6 cellular contexts compared by ENCODE assay signal in genomic region chr17:82696916-82697807, GRCh38. TPM values are rescaled to one million over a fixed set of nuclear protein-coding genes. Genes with fewer than 3 reads are reported as not detected.
DNase-seq lines count a peak whose midpoint lies in the region; ATAC-seq and FAIRE-seq lines count a peak whose summit lies in the region.

No MANE protein-coding gene starts in this region.

- peaks cover 8% of the 10 kb centered on the region for H3K27me3 Mint-ChIP-seq in activated naive CD8-positive, alpha-beta T cell treated with anti-CD3 and anti-CD28 coated beads for 36 hours

- DNase-seq in activated naive CD8-positive, alpha-beta T cell treated with anti-CD3 and anti-CD28 coated beads for 36 hours = peak; percentile 50
- no peak for DNase-seq in HCEC 1CT
- DNase-seq in GM19239 (ENCODE audit: insufficient read length, low spot score) = no peak

- H3K36me3 Mint-ChIP-seq in activated naive CD8-positive, alpha-beta T cell treated with anti-CD3 and anti-CD28 coated beads for 36 hours = peaks cover 8% of the 10 kb centered on the region

- FAIRE-seq in GM19239 (lab: Jason Lieb, UNC) = no peak

- H3K4me1 ChIP-seq in ES-I3 (ENCODE audit: insufficient read depth, low read length) (peaks cover 4% of the 10 kb centered on the region; the same call in 1 of the 2 replicates), mucosa of rectum (ENCODE audit: control insufficient read depth in 2 of 2, insufficient read depth in 2 of 2, low read length in 2 of 2) (peaks cover 23 to 27% of the 10 kb centered on the region in 2 donors)

- H3K4me3 ChIP-seq in mucosa of rectum (ENCODE audit: low read length in 2 of 2) = peak overlapping the region; percentile 70 to 75

- peak overlapping the region in 1 of 2 donors; percentile 38 for H3K27ac ChIP-seq in mucosa of rectum (ENCODE audit: low read depth in 2 of 2, low read length in 2 of 2)

- peak overlapping the region; percentile 45; the same call in 1 of the 2 replicates for H3K9ac ChIP-seq in ES-I3 (ENCODE audit: low read depth, low read length)
- peak overlapping the region; percentile 60 to 66 for H3K9ac ChIP-seq in mucosa of rectum (ENCODE audit: low read depth in 1 of 2, low read length in 2 of 2)

- peak overlapping the region; percentile 25 for H3K4me3 Mint-ChIP-seq in activated naive CD8-positive, alpha-beta T cell treated with anti-CD3 and anti-CD28 coated beads for 36 hours

- peaks cover 13% of the 10 kb centered on the region for H3K9me3 Mint-ChIP-seq in activated naive CD8-positive, alpha-beta T cell treated with anti-CD3 and anti-CD28 coated beads for 36 hours

- peaks cover 6% of the 10 kb centered on the region; the same call in 1 of the 2 replicates for H3K9me3 ChIP-seq in ES-I3 (ENCODE audit: control insufficient read depth, insufficient read depth, low read length)
- H3K9me3 ChIP-seq in mucosa of rectum (ENCODE audit: control insufficient read depth in 2 of 2, low read length in 2 of 2) = no peaks in the 10 kb centered on the region

- peaks cover 13% of the 10 kb centered on the region for H3K4me1 Mint-ChIP-seq in activated naive CD8-positive, alpha-beta T cell treated with anti-CD3 and anti-CD28 coated beads for 36 hours

- H3K36me3 ChIP-seq in ES-I3 (ENCODE audit: insufficient read depth, low read length) (no peaks in the 10 kb centered on the region), mucosa of rectum (ENCODE audit: control insufficient read depth in 2 of 2, insufficient read depth in 2 of 2, low read length in 2 of 2) (no peaks in the 10 kb centered on the region)

- no peak for ATAC-seq in GM21529 (IDR thresholded peaks at IDR 0.05; ENCODE audit: unreplicated experiment)

- H3K27me3 ChIP-seq in mucosa of rectum (ENCODE audit: control insufficient read depth in 2 of 2, insufficient read depth in 2 of 2, low read length in 2 of 2) = no peaks in the 10 kb centered on the region

- no peak overlapping the region for H3K27ac Mint-ChIP-seq in activated naive CD8-positive, alpha-beta T cell treated with anti-CD3 and anti-CD28 coated beads for 36 hours

RNA-seq across cellular contexts. Expression of gene RAB40B, which starts 1.3 kb away (rescaled TPM):
- total RNA-seq in activated naive CD8-positive, alpha-beta T cell treated with anti-CD3 and anti-CD28 coated beads for 36 hours = 1 to 10 TPM; 2.1 to 3.1 TPM

RNA-seq across cellular contexts. Expression of gene FN3KRP, which starts 19.3 kb away (rescaled TPM):
- 10 to 100 TPM; 33.6 to 34.1 TPM for total RNA-seq in activated naive CD8-positive, alpha-beta T cell treated with anti-CD3 and anti-CD28 coated beads for 36 hours

RNA-seq across cellular contexts. Expression of gene FN3K, which starts 38.3 kb away (rescaled TPM):
- 1 to 10 TPM; 2.4 to 2.5 TPM for total RNA-seq in activated naive CD8-positive, alpha-beta T cell treated with anti-CD3 and anti-CD28 coated beads for 36 hours

RNA-seq across cellular contexts. Expression of gene WDR45B, which starts 48.9 kb away (rescaled TPM):
- 10 to 100 TPM; 60.3 to 61.1 TPM for total RNA-seq in activated naive CD8-positive, alpha-beta T cell treated with anti-CD3 and anti-CD28 coated beads for 36 hours

RNA-seq across cellular contexts. Expression of gene TBCD, which starts 54.7 kb away (rescaled TPM):
- 10 to 100 TPM; 74.5 to 76.9 TPM for total RNA-seq in activated naive CD8-positive, alpha-beta T cell treated with anti-CD3 and anti-CD28 coated beads for 36 hours
